Comparison of ENCODE assay signal across 17 cellular contexts in genomic region chr4:3862640-3863420, GRCh38.
A peak's percentile ranks its signal among the peaks of the same experiment; 100 is the strongest.
DNase-seq lines count a peak whose midpoint lies in the region; ATAC-seq, FAIRE-seq and TF ChIP-seq lines count a peak whose summit lies in the region.
"Had no signal": no experiment of that assay in that cellular context is flagged by ENCODE, and none has a peak within 500 bp of the region (broad histone marks: within the 10 kb centered on the region; RNA-seq: fewer than 3 reads in every experiment).

No MANE protein-coding gene starts in this region.

- CTCF ChIA-PET in H1 (lab: Charles Lee; ENCODE audit: partially characterized antibody) = interaction anchor here (0.6 to 3.2 kb wide), 11 partner anchors 13 to 134 kb away, joined by 3 to 21 read pairs (median 5); no protein-coding TSS in a partner anchor
- CTCF ChIA-PET in activated CD8-positive, alpha-beta T cell treated with anti-CD3 and anti-CD28 coated beads for 36 hours (lab: Charles Lee) = interaction anchor here (1.1 kb wide), 1 partner anchor 18 kb away, joined by 3 read pairs; no protein-coding TSS in a partner anchor

- H3K27ac ChIP-seq in HUES6 (ENCODE audit: low read depth, low read length) = peak overlapping the region; percentile 59
- H3K27ac ChIP-seq in H1 (ENCODE audit: low read depth, low read length) = peak overlapping the region; percentile 62
- H3K27ac ChIP-seq in kidney (ENCODE audit: low read depth in 2 of 2, low read length in 2 of 2) = no peak overlapping the region
- H3K27ac ChIP-seq: ovary, skin epidermis, WERI-Rb-1 had no signal

- H3K18ac ChIP-seq in H1 (ENCODE audit: extremely low read depth, low read length) = peak overlapping the region; percentile 96

- H3K4me3 ChIP-seq in HUES6 (ENCODE audit: low read depth, low read length) = peak overlapping the region; percentile 43
- H3K4me3 ChIP-seq in H1 (ENCODE audit: extremely low read depth in 1 of 4, insufficient read depth in 2 of 4, low read depth in 3 of 4, low read length in 4 of 4) = peak overlapping the region; percentile 4 to 51 (median 24); a peak in 5 of 8 replicates
- no peak overlapping the region for H3K4me3 ChIP-seq in kidney (ENCODE audit: low read length in 2 of 2)
- H3K4me3 ChIP-seq: ovary, skin epidermis had no signal

- H3K4me2 ChIP-seq in H1 (ENCODE audit: insufficient read depth in 1 of 2, low read depth in 2 of 2, low read length in 2 of 2) = peak overlapping the region; percentile 78 to 89

- peak overlapping the region; percentile 100 for H2BK15ac ChIP-seq in H1 (ENCODE audit: low read length)

- TF ChIP-seq CTCF in H1 (IDR thresholded peaks at IDR 0.05; ENCODE audit: control extremely low read depth in 1 of 3, insufficient read depth in 1 of 3, low read depth in 1 of 3, low read length in 3 of 3) = no peak
- no peak for TF ChIP-seq CTCF in kidney (IDR thresholded peaks at IDR 0.05; ENCODE audit: borderline replicate concordance, extremely low read depth, insufficient read depth)
- no peak for TF ChIP-seq CTCF in activated CD8-positive, alpha-beta T cell treated with anti-CD3 and anti-CD28 coated beads for 36 hours (IDR thresholded peaks at IDR 0.05)

- peak overlapping the region; percentile 100; the same call in 1 of the 2 replicates for H2BK12ac ChIP-seq in H1 (ENCODE audit: low read depth, low read length)

- H3K27me3 ChIP-seq in HUES6 (ENCODE audit: control insufficient read depth, insufficient read depth, low read length) (no peaks in the 10 kb centered on the region), H1 (replicated peaks in 1 of 4; ENCODE audit: control insufficient read depth in 3 of 4, extremely low read depth in 1 of 4, insufficient read depth in 3 of 4, low read length in 3 of 4) (no peaks in the 10 kb centered on the region)
- H3K27me3 ChIP-seq: ovary had no signal

- no peak for TF ChIP-seq EP300 in H1 (IDR thresholded peaks at IDR 0.05; ENCODE audit: borderline replicate concordance in 1 of 2, low read depth in 2 of 2, low read length in 2 of 2)

- peak overlapping the region; percentile 22; the same call in 1 of the 2 replicates for H4K8ac ChIP-seq in H1 (ENCODE audit: extremely low read depth, insufficient read depth, low read length)

- intact Hi-C loops in kidney (cut with DNase I) = no loop called here
- intact Hi-C loops in activated CD8-positive, alpha-beta T cell treated with anti-CD3 and anti-CD28 coated beads for 36 hours (cut with micrococcal nuclease) = no loop called here

- no peak overlapping the region for H3K14ac ChIP-seq in H1 (ENCODE audit: insufficient read length)

- H3K36me3 ChIP-seq in HUES6 (ENCODE audit: control insufficient read depth, insufficient read depth, low read length) = no peaks in the 10 kb centered on the region
- H3K36me3 ChIP-seq in H1 (ENCODE audit: control insufficient read depth in 2 of 4, insufficient read depth in 4 of 4, low read length in 3 of 4) = no peaks in the 10 kb centered on the region
- H3K36me3 ChIP-seq in kidney (ENCODE audit: control insufficient read depth in 1 of 2, insufficient read depth in 2 of 2, low read length in 2 of 2) = no peaks in the 10 kb centered on the region
- H3K36me3 ChIP-seq: ovary, WERI-Rb-1 had no signal

- ATAC-seq in activated CD8-positive, alpha-beta T cell treated with anti-CD3 and anti-CD28 coated beads for 36 hours = no peak
- no peak for ATAC-seq in GM21381 (IDR thresholded peaks at IDR 0.05; ENCODE audit: unreplicated experiment)
- ATAC-seq: HepG2 had no signal

- H3K9me3 Mint-ChIP-seq in activated CD8-positive, alpha-beta T cell treated with anti-CD3 and anti-CD28 coated beads for 36 hours = no peaks in the 10 kb centered on the region
- H3K9me3 Mint-ChIP-seq: dendritic cell treated with granulocyte-macrophage colony-stimulating factor and Interleukin-4, amounts not matched to agents 40 ng/mL and 50 ng/mL, for 4 days; mesothelial cell of epicardium had no signal

- H3K4me3 Mint-ChIP-seq in activated CD8-positive, alpha-beta T cell treated with anti-CD3 and anti-CD28 coated beads for 36 hours = no peak overlapping the region
- H3K4me3 Mint-ChIP-seq: dendritic cell treated with granulocyte-macrophage colony-stimulating factor and Interleukin-4, amounts not matched to agents 40 ng/mL and 50 ng/mL, for 4 days; mesothelial cell of epicardium had no signal

- no peaks in the 10 kb centered on the region for H3K79me1 ChIP-seq in H1 (ENCODE audit: low read depth, low read length)

- DNase-seq in COLO668 (lab: John Stamatoyannopoulos, UW; ENCODE audit: unreplicated experiment) = peak; percentile 36
- peak; percentile 70 to 87 for DNase-seq in H1 (ENCODE audit: low read depth in 1 of 2, low spot score in 2 of 2)
- DNase-seq in kidney = peak; percentile 77
- DNase-seq in activated CD8-positive, alpha-beta T cell treated with anti-CD3 and anti-CD28 coated beads for 36 hours = no peak
- DNase-seq in NCI-H526 (lab: John Stamatoyannopoulos, UW) = no peak
- no peak for DNase-seq in nucleus accumbens (lab: John Stamatoyannopoulos, UW)
- DNase-seq: activated naive CD4-positive, alpha-beta T cell treated with Interleukin-2 at 50 U/mL for 16 hours; NCI-H2227 treated with DMSO at 0.1 percent for 48 hours; ovary; SW 1271; WERI-Rb-1 had no signal

- peak overlapping the region; percentile 63 for H4K5ac ChIP-seq in H1 (ENCODE audit: insufficient read length, low read depth, low read length)

- H3K23me2 ChIP-seq in H1 (ENCODE audit: low read depth, low read length) = peaks cover 8% of the 10 kb centered on the region

- peaks cover 12% of the 10 kb centered on the region for H3K27me3 Mint-ChIP-seq in activated CD8-positive, alpha-beta T cell treated with anti-CD3 and anti-CD28 coated beads for 36 hours

- H3K9me3 ChIP-seq in HUES6 (ENCODE audit: control insufficient read depth, insufficient read depth, low read depth, low read length) = peaks cover 8% of the 10 kb centered on the region
- H3K9me3 ChIP-seq in H1 (ENCODE audit: insufficient read depth in 2 of 2, low read depth in 1 of 2, low read length in 1 of 2) = peaks cover 0 to 6% of the 10 kb centered on the region in 2 experiments; a peak in 1 of 4 replicates
- H3K9me3 ChIP-seq in kidney (ENCODE audit: control insufficient read depth in 1 of 2, low read length in 2 of 2) = no peaks in the 10 kb centered on the region
- H3K9me3 ChIP-seq: ovary had no signal

- H3K4me1 ChIP-seq in HUES6 (ENCODE audit: control insufficient read depth, insufficient read depth, low read length) (peaks cover 28% of the 10 kb centered on the region), H1 (replicated peaks in 1 of 4; ENCODE audit: control insufficient read depth in 3 of 4, insufficient read depth in 4 of 4, low read length in 3 of 4) (peaks cover 3 to 23% (median 15%) of the 10 kb centered on the region in 4 experiments), kidney (ENCODE audit: control insufficient read depth in 1 of 2, insufficient read depth in 1 of 2, low read depth in 1 of 2, low read length in 2 of 2) (no peaks in the 10 kb centered on the region)

- TF ChIP-seq RAD21 in H1 (IDR thresholded peaks at IDR 0.05 in 1 of 2, conservative IDR thresholded peaks at IDR 0.05 in 1 of 2; ENCODE audit: low read depth in 2 of 2, low read length in 2 of 2) = no peak; a peak in 1 of 4 replicates

- POLR2A ChIA-PET in H1 (lab: Charles Lee; ENCODE audit: partially characterized antibody) = interaction anchor here (1.0 to 1.9 kb wide), 4 partner anchors 10 to 18 kb away, joined by 6 to 9 read pairs (median 6); no protein-coding TSS in a partner anchor
- POLR2A ChIA-PET in activated CD8-positive, alpha-beta T cell treated with anti-CD3 and anti-CD28 coated beads for 36 hours (lab: Charles Lee) = no interaction called here

- no peak overlapping the region for H3K27ac Mint-ChIP-seq in activated CD8-positive, alpha-beta T cell treated with anti-CD3 and anti-CD28 coated beads for 36 hours
- H3K27ac Mint-ChIP-seq: dendritic cell treated with granulocyte-macrophage colony-stimulating factor and Interleukin-4, amounts not matched to agents 40 ng/mL and 50 ng/mL, for 4 days; mesothelial cell of epicardium had no signal

- WGBS in H1 (ENCODE audit: extremely low coverage in 1 of 2, insufficient coverage in 1 of 2, insufficient read length in 1 of 2, insufficient replicate concordance in 2 of 2, low coverage in 1 of 2, low lambda C conversion rate in 2 of 2, missing lambda C conversion rate in 1 of 2), 2 experiments = 15% methylated on average over 19 of the region's 23 CpGs; no CpG with 5 or more reads in 1 of the 2 experiments

- H2BK120ac ChIP-seq in H1 (replicated peaks; ENCODE audit: low read depth, low read length) = peak overlapping the region; percentile 11

- FAIRE-seq in H1 (lab: Jason Lieb, UNC) (peak; percentile 71), kidney (lab: Jason Lieb, UNC) (no peak)
- FAIRE-seq: HepG2 had no signal

- H4K91ac ChIP-seq in H1 (replicated peaks; ENCODE audit: insufficient read length, low read length) = peak overlapping the region; percentile 92

- no peak overlapping the region for H3K23ac ChIP-seq in H1 (ENCODE audit: insufficient read length)

- H3K4ac ChIP-seq in H1 (replicated peaks; ENCODE audit: insufficient read length, low read depth, low read length) = peak overlapping the region; percentile 24

- H2BK20ac ChIP-seq in H1 (ENCODE audit: low read length) = peak overlapping the region; percentile 18; the same call in 1 of the 2 replicates

- H3K4me1 Mint-ChIP-seq in activated CD8-positive, alpha-beta T cell treated with anti-CD3 and anti-CD28 coated beads for 36 hours (ENCODE audit: low read depth) = no peaks in the 10 kb centered on the region
- H3K4me1 Mint-ChIP-seq: mesothelial cell of epicardium had no signal

- peak overlapping the region; percentile 98 for H2BK5ac ChIP-seq in H1 (ENCODE audit: low read depth, low read length)

- no peaks in the 10 kb centered on the region; a peak in 1 of 4 replicates for H3K79me2 ChIP-seq in H1 (ENCODE audit: control insufficient read depth in 1 of 2, insufficient read depth in 2 of 2, low read length in 2 of 2)

- no peaks in the 10 kb centered on the region for H3K36me3 Mint-ChIP-seq in activated CD8-positive, alpha-beta T cell treated with anti-CD3 and anti-CD28 coated beads for 36 hours (ENCODE audit: low read depth)
- H3K36me3 Mint-ChIP-seq: mesothelial cell of epicardium had no signal

- H2AK5ac ChIP-seq in H1 (ENCODE audit: low read depth, low read length) = peak overlapping the region; percentile 99; the same call in 1 of the 2 replicates

- H3K9ac ChIP-seq in HUES6 (ENCODE audit: low read length) (peak overlapping the region; percentile 55), H1 (replicated peaks in 1 of 4; ENCODE audit: extremely low read depth in 1 of 4, low read depth in 3 of 4, low read length in 3 of 4) (peak overlapping the region in 1 of 4 experiments; percentile 24; a peak in 2 of 7 replicates), kidney (ENCODE audit: low read length in 2 of 2) (no peak overlapping the region)

- peak overlapping the region; percentile 55 for H3K56ac ChIP-seq in H1 (replicated peaks; ENCODE audit: insufficient read length, low read depth, low read length)

- peak in 1 of 2 experiments; percentile 44; a peak in 1 of 3 replicates for TF ChIP-seq POLR2A in H1 (IDR thresholded peaks at IDR 0.05; ENCODE audit: control extremely low read depth in 1 of 2, low read depth in 2 of 2, low read length in 2 of 2)

- peaks cover 0 to 3% of the 10 kb centered on the region in 2 experiments for H4K20me1 ChIP-seq in H1 (replicated peaks in 1 of 2; ENCODE audit: control insufficient read depth in 1 of 2, insufficient read depth in 2 of 2, low read length in 2 of 2)

- H2AFZ ChIP-seq in H1 (ENCODE audit: low read length) = 0 out of 2 replicates have a peak overlapping the region, but pooled peaks have one; percentile 46

Comparison
In these comparisons a context has a peak if more than half of its experiments do, and no peak if none do; other contexts are left out.
1. DNase-seq: peak in COLO668 (single experiment), H1 (2 of 2) and kidney (single experiment); none in activated CD8-positive, alpha-beta T cell treated with anti-CD3 and anti-CD28 coated beads for 36 hours (single experiment), NCI-H526 (0 of 2) and nucleus accumbens (0 of 56).
2. H3K27ac ChIP-seq: peak in HUES6 (single experiment) and H1 (single experiment); none in kidney (0 of 2).
3. H3K4me3 ChIP-seq: peak in HUES6 (single experiment) and H1 (4 of 4); none in kidney (0 of 2).